In the genomic region with DNA sequence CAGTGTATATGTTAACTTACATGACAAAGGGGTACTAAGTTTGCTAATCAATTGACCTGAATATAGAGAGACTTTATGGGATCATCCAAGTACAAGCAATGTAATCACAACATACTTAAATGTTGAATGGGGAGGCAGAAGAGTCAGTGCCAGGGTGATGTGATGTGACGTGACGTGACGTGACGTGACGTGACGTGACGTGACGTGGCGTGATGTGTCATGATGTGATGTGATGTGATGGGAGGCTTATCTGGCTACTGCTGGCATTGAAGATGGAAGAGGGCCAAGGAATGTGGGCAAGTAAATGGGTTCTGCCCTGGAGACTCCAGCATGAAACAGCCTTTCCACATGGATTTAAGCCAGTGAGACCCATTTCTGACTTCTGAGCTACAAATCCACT, we compare ENCODE assay signal across 19 cellular contexts. TPM values are rescaled to one million over a fixed set of nuclear protein-coding genes. Genes with fewer than 3 reads are reported as not detected.
DNase-seq lines count a peak whose midpoint lies in the region; ATAC-seq, FAIRE-seq and TF ChIP-seq lines count a peak whose summit lies in the region.
"Had no signal": no experiment of that assay in that cellular context is flagged by ENCODE, and none has a peak within 500 bp of the region (broad histone marks: within the 10 kb centered on the region; RNA-seq: fewer than 3 reads in every experiment).

No MANE protein-coding gene starts in this region.

- no peaks in the 10 kb centered on the region for H4K20me1 ChIP-seq in BLaER1
- H4K20me1 ChIP-seq: BLaER1 treated with 17β-estradiol and CSF1 and Interleukin-3, amounts not matched to agents 10 nM and 100 nM had no signal

- H3K27me3 ChIP-seq in BLaER1 = peaks cover under 1% of the 10 kb centered on the region; the same call in 1 of the 2 replicates
- H3K27me3 ChIP-seq in bronchial epithelial cell (ENCODE audit: control insufficient read depth, insufficient read depth, low read length) = no peaks in the 10 kb centered on the region
- no peaks in the 10 kb centered on the region for H3K27me3 ChIP-seq in testis

- CTCF ChIA-PET in HEK293 (lab: Yijun Ruan, JAX) = interaction anchor here (0.7 kb wide), 1 partner anchor 1853 kb away, joined by 3 read pairs; no protein-coding TSS in a partner anchor

- FAIRE-seq in bronchial epithelial cell (lab: Jason Lieb, UNC) = peak; percentile 93
- FAIRE-seq: GM18507 had no signal

- H3K36me3 ChIP-seq in BLaER1 (no peaks in the 10 kb centered on the region), HEK293 (ENCODE audit: control insufficient read depth in 2 of 2, insufficient read depth in 1 of 2, low read length in 2 of 2) (no peaks in the 10 kb centered on the region), bronchial epithelial cell (ENCODE audit: control insufficient read depth, insufficient read depth, low read length) (no peaks in the 10 kb centered on the region), testis (ENCODE audit: low read depth, missing control alignments) (no peaks in the 10 kb centered on the region)
- H3K36me3 ChIP-seq: BLaER1 treated with 17β-estradiol and CSF1 and Interleukin-3, amounts not matched to agents 10 nM and 100 nM had no signal

- no peak overlapping the region for H3K27ac ChIP-seq in BLaER1
- H3K27ac ChIP-seq in HEK293 (ENCODE audit: extremely low read depth, low read depth, low read length) = no peak overlapping the region
- H3K27ac ChIP-seq in testis = no peak overlapping the region
- H3K27ac ChIP-seq: BLaER1 treated with 17β-estradiol and CSF1 and Interleukin-3, amounts not matched to agents 10 nM and 100 nM had no signal

- 0 out of 2 replicates have a peak overlapping the region, but pooled peaks have one; percentile 13 for H3K4me2 ChIP-seq in BLaER1

- TF ChIP-seq CTCF in HEK293 (tag by site-specific recombination; IDR thresholded peaks at IDR 0.05) (no peak), bronchial epithelial cell (IDR thresholded peaks at IDR 0.05; ENCODE audit: insufficient read depth, low read length, severe bottlenecking) (no peak), testis (IDR thresholded peaks at IDR 0.05) (no peak)

- no peak overlapping the region for H3K9ac ChIP-seq in BLaER1
- H3K9ac ChIP-seq: BLaER1 treated with 17β-estradiol and CSF1 and Interleukin-3, amounts not matched to agents 10 nM and 100 nM had no signal

- no peak for ATAC-seq in HG03565 (IDR thresholded peaks at IDR 0.05; ENCODE audit: unreplicated experiment)
- ATAC-seq: CD8-positive, alpha-beta T cell had no signal

- H3K4me1 ChIP-seq in BLaER1 (peaks cover 6% of the 10 kb centered on the region; the same call in 1 of the 2 replicates), HEK293 (ENCODE audit: control insufficient read depth, insufficient read depth, low read length) (no peaks in the 10 kb centered on the region), testis (no peaks in the 10 kb centered on the region)

- intact Hi-C loops in testis (cut with DNase I; ENCODE audit: low total_unique reads) = no loop called here

- DNase-seq in bronchial epithelial cell (ENCODE audit: low read depth) = no peak
- peak; percentile 19 for DNase-seq in testis
- no peak for DNase-seq in kidney tubule cell (ENCODE audit: low spot score)
- no peak for DNase-seq in activated effector memory CD4-positive, alpha-beta T cell treated with anti-CD3 and anti-CD28 coated beads, Interleukin-2, amount 50 U/mL, for 16 hours
- DNase-seq: Calu3; CD8-positive, alpha-beta T cell; DMS79 treated with DMSO at 0.1 percent for 48 hours; GF-D8; GOT3; H9; IMR-90 had no signal

- POLR2A ChIA-PET in HEK293 (lab: Yijun Ruan, JAX) = no interaction called here

- TF ChIP-seq POLR2A in testis (IDR thresholded peaks at IDR 0.05) = no peak

- H3K9me3 ChIP-seq in BLaER1 (no peaks in the 10 kb centered on the region; the same call in 1 of the 2 replicates), HEK293 (ENCODE audit: control insufficient read depth, insufficient read depth, low read depth, low read length) (no peaks in the 10 kb centered on the region), testis (no peaks in the 10 kb centered on the region)

- WGBS in testis, 2 donors = 70 to 77% methylated on average over 9 of the region's 9 CpGs

- H3K4me3 ChIP-seq in BLaER1 (no peak overlapping the region), HEK293 (ENCODE audit: low read depth, low read length) (no peak overlapping the region), bronchial epithelial cell (ENCODE audit: low read depth, low read length) (no peak overlapping the region), testis (no peak overlapping the region)
- H3K4me3 ChIP-seq: BLaER1 treated with 17β-estradiol and CSF1 and Interleukin-3, amounts not matched to agents 10 nM and 100 nM had no signal

TF ChIP-seq in HEK293, 187 proteins besides CTCF, POLR2A, EP300 and RAD21:
- TF ChIP-seq ZNF311 (tag by site-specific recombination; IDR thresholded peaks at IDR 0.05; ENCODE audit: borderline replicate concordance) (no peak), ZIC2 (tag by site-specific recombination; IDR thresholded peaks at IDR 0.05) (no peak), ZNF629 (tag by site-specific recombination; IDR thresholded peaks at IDR 0.05) (peak; percentile 72), ZNF394 (tag by site-specific recombination; IDR thresholded peaks at IDR 0.05; ENCODE audit: borderline replicate concordance) (no peak), ZFP41 (tag by site-specific recombination; IDR thresholded peaks at IDR 0.05; ENCODE audit: borderline replicate concordance) (no peak), OSR2 (tag by site-specific recombination; IDR thresholded peaks at IDR 0.05) (no peak), ZNF560 (tag by site-specific recombination; IDR thresholded peaks at IDR 0.05; ENCODE audit: borderline replicate concordance) (no peak), ZBTB21 (tag by site-specific recombination; IDR thresholded peaks at IDR 0.05) (peak; percentile 76)
- TF ChIP-seq, protein P1, sequence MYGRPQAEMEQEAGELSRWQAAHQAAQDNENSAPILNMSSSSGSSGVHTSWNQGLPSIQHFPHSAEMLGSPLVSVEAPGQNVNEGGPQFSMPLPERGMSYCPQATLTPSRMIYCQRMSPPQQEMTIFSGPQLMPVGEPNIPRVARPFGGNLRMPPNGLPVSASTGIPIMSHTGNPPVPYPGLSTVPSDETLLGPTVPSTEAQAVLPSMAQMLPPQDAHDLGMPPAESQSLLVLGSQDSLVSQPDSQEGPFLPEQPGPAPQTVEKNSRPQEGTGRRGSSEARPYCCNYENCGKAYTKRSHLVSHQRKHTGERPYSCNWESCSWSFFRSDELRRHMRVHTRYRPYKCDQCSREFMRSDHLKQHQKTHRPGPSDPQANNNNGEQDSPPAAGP (tag by site-specific recombination; IDR thresholded peaks at IDR 0.05) = no peak

RNA-seq across cellular contexts. Expression of a gene that starts 38.2 kb away (rescaled TPM):
- total RNA-seq in bronchial epithelial cell = not detected in 2 replicates
- not detected for total RNA-seq in testis
- not detected for polyA plus RNA-seq in testis (ENCODE audit: insufficient read depth, low read depth, low replicate concordance)
- total RNA-seq: A673; Calu3; CD8-positive, alpha-beta T cell; H9; HT-29; IMR-90 had no signal
- polyA plus RNA-seq: AG04450, IMR-90 had no signal

RNA-seq across cellular contexts. Expression of a gene that starts 46.9 kb away (rescaled TPM):
- total RNA-seq in bronchial epithelial cell (not detected in 2 replicates), testis (under 1 TPM in 1 of 2 donors, not detected in 1; 0.62 TPM)
- 1.3 TPM for polyA plus RNA-seq in testis (ENCODE audit: insufficient read depth, low read depth, low replicate concordance)
- total RNA-seq: A673; Calu3; CD8-positive, alpha-beta T cell; H9; IMR-90 had no signal
- polyA plus RNA-seq: AG04450, IMR-90 had no signal
